In the genomic region with DNA sequence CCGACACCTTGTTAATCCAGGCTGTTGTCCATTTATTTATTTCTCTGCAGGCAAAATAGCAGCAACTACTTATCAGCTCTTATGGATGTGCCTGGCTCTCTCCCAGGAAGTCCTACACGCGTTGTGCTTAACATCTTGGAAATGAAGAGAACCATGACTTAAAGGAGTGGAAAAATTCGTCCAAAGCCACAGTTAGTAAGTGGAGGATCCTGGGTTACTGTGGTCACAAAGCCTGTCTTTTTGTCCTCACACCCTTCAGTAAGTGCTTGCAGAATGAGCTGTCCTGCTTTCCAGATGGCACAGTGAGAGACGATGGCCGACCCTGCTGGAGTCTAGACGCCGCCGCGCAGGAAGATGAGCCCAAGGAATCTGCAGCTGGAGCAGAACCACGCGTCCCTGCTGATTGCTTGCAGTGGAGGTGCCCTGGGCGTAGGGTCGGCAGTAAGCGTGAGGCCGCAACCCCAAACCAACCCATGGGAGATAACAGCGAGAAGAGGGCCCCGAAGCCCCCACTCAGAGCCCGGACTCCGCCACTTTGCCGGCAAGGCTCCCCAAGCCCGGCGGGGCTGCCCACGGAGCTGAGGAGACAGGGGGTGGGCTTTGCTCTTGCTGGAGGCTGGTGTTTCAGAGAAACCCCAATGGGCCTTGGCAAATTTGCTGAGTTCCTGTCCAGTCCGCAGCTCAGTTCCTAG, we compare ENCODE assay signal across 17 cellular contexts.
"Had no signal": no experiment of that assay in that cellular context is flagged by ENCODE, and none has a peak within 500 bp of the region (broad histone marks: within the 10 kb centered on the region; RNA-seq: fewer than 3 reads in every experiment).

No MANE protein-coding gene starts in this region.

- H3K27ac ChIP-seq: left ventricle myocardium inferior, neutrophil, parathyroid adenoma, skin epidermis, suprapubic skin had no signal

- DNase-seq: activated B cell treated with CpG ODN at 0.5 μM for 24 hours; activated CD4-positive, alpha-beta T cell treated with anti-CD3 and anti-CD28 coated beads, Interleukin-2, amount 10 ng/mL, durations not matched to agents 7 days and 5 days; activated CD8-positive, alpha-beta memory T cell treated with anti-CD3 and anti-CD28 coated beads for 24 hours; activated naive CD8-positive, alpha-beta T cell treated with anti-CD3 and anti-CD28 coated beads for 36 hours; amygdala; effector CD8-positive, alpha-beta T cell; hippocampal formation; kidney; left ventricle myocardium inferior; naive B cell; stimulated activated CD4-positive, alpha-beta T cell treated with anti-CD3 and anti-CD28 coated beads, Interleukin-4, amount 100 ng/mL, for 4 hours; stimulated activated CD8-positive, alpha-beta memory T cell treated with anti-CD3 and anti-CD28 coated beads, Interleukin-4, amount 100 ng/mL, for 48 hours; T-helper 2 cell had no signal

- H3K36me3 ChIP-seq: left ventricle myocardium inferior, neutrophil, suprapubic skin had no signal

- H3K27me3 ChIP-seq: neutrophil, suprapubic skin had no signal

- H3K79me2 ChIP-seq: parathyroid adenoma had no signal

- H3K4me3 ChIP-seq: left ventricle myocardium inferior, skin epidermis, suprapubic skin had no signal

- H3K9ac ChIP-seq: parathyroid adenoma had no signal

- H3K9me3 ChIP-seq: left ventricle myocardium inferior, neutrophil, suprapubic skin had no signal

- H3K4me1 ChIP-seq: suprapubic skin had no signal
